Comparison of ENCODE assay signal across 16 cellular contexts in genomic region chr10:93752761-93753160, GRCh38. TPM values are rescaled to one million over a fixed set of nuclear protein-coding genes. Genes with fewer than 3 reads are reported as not detected.
DNase-seq lines count a peak whose midpoint lies in the region; ATAC-seq and TF ChIP-seq lines count a peak whose summit lies in the region.
"Had no signal": no experiment of that assay in that cellular context is flagged by ENCODE, and none has a peak within 500 bp of the region (broad histone marks: within the 10 kb centered on the region; RNA-seq: fewer than 3 reads in every experiment).

No MANE protein-coding gene starts in this region.

- no peaks in the 10 kb centered on the region for H3K36me3 Mint-ChIP-seq in HFFc6 (ENCODE audit: low read depth)
- H3K36me3 Mint-ChIP-seq in activated naive CD4-positive, alpha-beta T cell treated with anti-CD3 and anti-CD28 coated beads, Interleukin-2, amount 10 ng/mL, durations not matched to agents 7 days and 5 days: no peaks in the 10 kb centered on the region

- DNase-seq in ACHN: peak; percentile 20
- DNase-seq in HFFc6: peak; percentile 76
- DNase-seq in amniotic epithelial cell (ENCODE audit: low read depth): peak; percentile 57
- DNase-seq in glomerular visceral epithelial cell (ENCODE audit: extremely low spot score): peak; percentile 62
- no peak for DNase-seq in body of pancreas
- DNase-seq in NCI-H2227 treated with DMSO at 0.1 percent for 48 hours (lab: John Stamatoyannopoulos, UW): no peak
- no peak for DNase-seq in activated naive CD4-positive, alpha-beta T cell treated with anti-CD3 and anti-CD28 coated beads, Interleukin-2, amount 10 ng/mL, durations not matched to agents 7 days and 5 days
- DNase-seq: activated CD4-positive, alpha-beta T cell treated with anti-CD3 and anti-CD28 coated beads, Interleukin-2, amount 10 ng/mL, durations not matched to agents 24 days and 14 days; activated naive CD8-positive, alpha-beta T cell treated with anti-CD3 and anti-CD28 coated beads, Interleukin-2, amount 50 U/mL, for 24 hours; glutamatergic neuron; mucosa of descending colon; NCI-H1417 treated with DMSO at 0.1 percent for 48 hours; Right ventricle myocardium superior; stimulated activated naive CD4-positive, alpha-beta T cell treated with Interleukin-2 at 50 U/mL for 16 hours had no signal

- CTCF ChIA-PET in activated naive CD4-positive, alpha-beta T cell treated with anti-CD3 and anti-CD28 coated beads, Interleukin-2, amount 10 ng/mL, durations not matched to agents 7 days and 5 days (lab: Charles Lee): interaction anchor here (0.7 kb wide), 1 partner anchor 65 kb away, joined by 3 read pairs; no protein-coding TSS in a partner anchor

- H3K4me3 Mint-ChIP-seq in HFFc6: no peak overlapping the region
- no peak overlapping the region for H3K4me3 Mint-ChIP-seq in activated naive CD4-positive, alpha-beta T cell treated with anti-CD3 and anti-CD28 coated beads, Interleukin-2, amount 10 ng/mL, durations not matched to agents 7 days and 5 days
- H3K4me3 Mint-ChIP-seq: activated CD4-positive, alpha-beta T cell treated with anti-CD3 and anti-CD28 coated beads, Interleukin-2, amount 10 ng/mL, durations not matched to agents 24 days and 14 days; activated naive CD8-positive, alpha-beta T cell treated with anti-CD3 and anti-CD28 coated beads, Interleukin-2, amount 50 U/mL, for 24 hours had no signal

- peaks cover 9% of the 10 kb centered on the region; the same call in 1 of the 2 replicates for H3K27me3 Mint-ChIP-seq in HFFc6 (ENCODE audit: insufficient read depth)
- H3K27me3 Mint-ChIP-seq in activated naive CD4-positive, alpha-beta T cell treated with anti-CD3 and anti-CD28 coated beads, Interleukin-2, amount 10 ng/mL, durations not matched to agents 7 days and 5 days: peaks cover 16% of the 10 kb centered on the region

- no peak for ATAC-seq in body of pancreas
- no peak for ATAC-seq in GM21390 (IDR thresholded peaks at IDR 0.05; ENCODE audit: unreplicated experiment)
- ATAC-seq: activated naive CD8-positive, alpha-beta T cell treated with anti-CD3 and anti-CD28 coated beads, Interleukin-2, amount 50 U/mL, for 24 hours; mucosa of descending colon had no signal

- intact Hi-C loops in body of pancreas (cut with DNase I): no loop called here

- no peaks in the 10 kb centered on the region for H3K9me3 Mint-ChIP-seq in HFFc6
- H3K9me3 Mint-ChIP-seq in activated naive CD4-positive, alpha-beta T cell treated with anti-CD3 and anti-CD28 coated beads, Interleukin-2, amount 10 ng/mL, durations not matched to agents 7 days and 5 days: no peaks in the 10 kb centered on the region
- H3K9me3 Mint-ChIP-seq: activated CD4-positive, alpha-beta T cell treated with anti-CD3 and anti-CD28 coated beads, Interleukin-2, amount 10 ng/mL, durations not matched to agents 24 days and 14 days; activated naive CD8-positive, alpha-beta T cell treated with anti-CD3 and anti-CD28 coated beads, Interleukin-2, amount 50 U/mL, for 24 hours had no signal

- H3K27me3 ChIP-seq in body of pancreas: no peaks in the 10 kb centered on the region
- H3K27me3 ChIP-seq: BLaER1 treated with 17β-estradiol and CSF1 and Interleukin-3, amounts not matched to agents 10 nM and 100 nM had no signal

- in situ Hi-C loops in ACHN (cut with HindIII; ENCODE audit: low pct_ligation_motif_present, low pct_unique_long_range_greater_than_20kb, low sequenced_read_pairs): loop anchor here (25.0 kb wide), 1 partner anchor 110 kb away; no protein-coding TSS in a partner anchor

- TF ChIP-seq POLR2A in body of pancreas (IDR thresholded peaks at IDR 0.05): no peak

- 0 out of 2 replicates have a peak overlapping the region, but pooled peaks have one; percentile 9 for H3K27ac Mint-ChIP-seq in HFFc6
- H3K27ac Mint-ChIP-seq in activated naive CD4-positive, alpha-beta T cell treated with anti-CD3 and anti-CD28 coated beads, Interleukin-2, amount 10 ng/mL, durations not matched to agents 7 days and 5 days: no peak overlapping the region
- H3K27ac Mint-ChIP-seq: activated CD4-positive, alpha-beta T cell treated with anti-CD3 and anti-CD28 coated beads, Interleukin-2, amount 10 ng/mL, durations not matched to agents 24 days and 14 days; activated naive CD8-positive, alpha-beta T cell treated with anti-CD3 and anti-CD28 coated beads, Interleukin-2, amount 50 U/mL, for 24 hours had no signal

- no peaks in the 10 kb centered on the region for H3K9me3 ChIP-seq in body of pancreas
- H3K9me3 ChIP-seq: BLaER1 treated with 17β-estradiol and CSF1 and Interleukin-3, amounts not matched to agents 10 nM and 100 nM; mucosa of descending colon had no signal

- no peaks in the 10 kb centered on the region for H3K4me1 ChIP-seq in body of pancreas

- no peak overlapping the region for H3K27ac ChIP-seq in body of pancreas
- H3K27ac ChIP-seq: BLaER1 treated with 17β-estradiol and CSF1 and Interleukin-3, amounts not matched to agents 10 nM and 100 nM had no signal

- H3K4me3 ChIP-seq in body of pancreas: no peak overlapping the region
- H3K4me3 ChIP-seq: mucosa of descending colon had no signal

- peaks cover 27% of the 10 kb centered on the region for H3K4me1 Mint-ChIP-seq in HFFc6 (ENCODE audit: low read depth)
- no peaks in the 10 kb centered on the region for H3K4me1 Mint-ChIP-seq in activated naive CD4-positive, alpha-beta T cell treated with anti-CD3 and anti-CD28 coated beads, Interleukin-2, amount 10 ng/mL, durations not matched to agents 7 days and 5 days

- no peak for TF ChIP-seq CTCF in HFFc6 (IDR thresholded peaks at IDR 0.05)
- TF ChIP-seq CTCF in body of pancreas (IDR thresholded peaks at IDR 0.05): no peak

- H3K36me3 ChIP-seq in body of pancreas (replicated peaks in 1 of 2; ENCODE audit: insufficient read depth in 1 of 2, low read depth in 2 of 2): no peaks in the 10 kb centered on the region
- H3K36me3 ChIP-seq: BLaER1 treated with 17β-estradiol and CSF1 and Interleukin-3, amounts not matched to agents 10 nM and 100 nM had no signal

RNA-seq across cellular contexts. Expression of gene LGI1, which starts 5.0 kb away (rescaled TPM):
- total RNA-seq in HFFc6 (2021; fragmentation: NEBNext Ultra II Directional; extraction: Animal tissue kit (Norgen Biotek cat#: 25700)): not detected
- not detected for total RNA-seq in body of pancreas
- total RNA-seq: activated CD4-positive, alpha-beta T cell treated with anti-CD3 and anti-CD28 coated beads, Interleukin-2, amount 10 ng/mL, durations not matched to agents 24 days and 14 days had no signal

RNA-seq across cellular contexts. Expression of gene FRA10AC1, which starts 50.4 kb away (rescaled TPM):
- 10 to 100 TPM in 2 of 6 experiments, 1 to 10 TPM in 4; 8.3 to 10.7 (median 9.2) TPM for total RNA-seq in HFFc6 (2021; fragmentation: NEBNext Ultra II Directional; extraction: Animal tissue kit (Norgen Biotek cat#: 25700))
- 10 to 100 TPM; 20.0 to 23.7 TPM for total RNA-seq in body of pancreas

Comparison
In these comparisons a context has a peak if more than half of its experiments do, and no peak if none do; other contexts are left out.
1. DNase-seq: peak in ACHN (single experiment), HFFc6 (single experiment), amniotic epithelial cell (single experiment) and glomerular visceral epithelial cell (single experiment); none in body of pancreas (0 of 4), NCI-H2227 treated with DMSO at 0.1 percent for 48 hours (single experiment) and activated naive CD4-positive, alpha-beta T cell treated with anti-CD3 and anti-CD28 coated beads, Interleukin-2, amount 10 ng/mL, durations not matched to agents 7 days and 5 days (single experiment).